In the genomic region with DNA sequence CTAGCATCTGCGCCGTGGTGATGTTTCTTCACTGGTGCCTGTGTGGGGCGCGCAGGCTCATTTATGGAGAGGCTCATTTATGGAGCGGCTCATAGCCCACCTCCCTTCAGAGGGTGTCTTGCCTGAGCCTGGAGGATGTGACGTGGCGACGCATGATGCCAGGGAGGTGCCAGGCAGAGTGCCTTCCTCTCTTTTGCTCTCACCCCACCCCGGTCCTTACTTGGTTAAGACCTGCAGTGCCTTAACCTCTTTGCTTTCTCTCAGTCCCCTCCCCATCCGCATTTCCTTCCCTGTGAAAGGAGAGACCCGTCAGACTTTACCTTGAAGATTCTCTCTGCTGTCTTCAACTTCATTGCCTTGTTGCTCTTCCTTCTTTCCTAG, we compare ENCODE assay signal across 25 cellular contexts. TPM values are rescaled to one million over a fixed set of nuclear protein-coding genes. Genes with fewer than 3 reads are reported as not detected.
A peak's percentile ranks its signal among the peaks of the same experiment; 100 is the strongest.
DNase-seq lines count a peak whose midpoint lies in the region; ATAC-seq and TF ChIP-seq lines count a peak whose summit lies in the region.
"Had no signal": no experiment of that assay in that cellular context is flagged by ENCODE, and none has a peak within 500 bp of the region (broad histone marks: within the 10 kb centered on the region; RNA-seq: fewer than 3 reads in every experiment).

No MANE protein-coding gene starts in this region.

- H3K4me1 ChIP-seq in sigmoid colon = peaks cover 0 to 52% (median 36%) of the 10 kb centered on the region in 4 donors
- H3K4me1 ChIP-seq: breast epithelium, left lung had no signal

- no peak overlapping the region for H3K4me3 ChIP-seq in sigmoid colon
- H3K4me3 ChIP-seq: breast epithelium, K562, left lung, tibial artery had no signal

- H3K27ac Mint-ChIP-seq in activated CD4-positive, alpha-beta T cell treated with anti-CD3 and anti-CD28 coated beads, Interleukin-2, amount 10 ng/mL, durations not matched to agents 7 days and 5 days = peak overlapping the region; percentile 3
- H3K27ac Mint-ChIP-seq in activated CD8-positive, alpha-beta T cell treated with anti-CD3 and anti-CD28 coated beads, Interleukin-2, amount 10 ng/mL, durations not matched to agents 7 days and 5 days = peak overlapping the region; percentile 27
- H3K27ac Mint-ChIP-seq in mesothelial cell of epicardium = peak overlapping the region; percentile 33
- H3K27ac Mint-ChIP-seq: progenitor cell of endocrine pancreas; stimulated activated naive CD8-positive, alpha-beta T cell treated with anti-CD3 and anti-CD28 coated beads, Interleukin-15, Interleukin-2, amounts not matched to agents 100 ng/mL and 50 ng/mL, for 24 hours; T-helper 17 cell had no signal

- peaks cover 2% of the 10 kb centered on the region for H3K4me1 Mint-ChIP-seq in activated CD4-positive, alpha-beta T cell treated with anti-CD3 and anti-CD28 coated beads, Interleukin-2, amount 10 ng/mL, durations not matched to agents 7 days and 5 days
- no peaks in the 10 kb centered on the region for H3K4me1 Mint-ChIP-seq in activated CD8-positive, alpha-beta T cell treated with anti-CD3 and anti-CD28 coated beads, Interleukin-2, amount 10 ng/mL, durations not matched to agents 7 days and 5 days (ENCODE audit: low read depth)
- peaks cover 12% of the 10 kb centered on the region for H3K4me1 Mint-ChIP-seq in mesothelial cell of epicardium

- no peak overlapping the region for H3K4me3 Mint-ChIP-seq in activated CD4-positive, alpha-beta T cell treated with anti-CD3 and anti-CD28 coated beads, Interleukin-2, amount 10 ng/mL, durations not matched to agents 7 days and 5 days
- H3K4me3 Mint-ChIP-seq in activated CD8-positive, alpha-beta T cell treated with anti-CD3 and anti-CD28 coated beads, Interleukin-2, amount 10 ng/mL, durations not matched to agents 7 days and 5 days = no peak overlapping the region
- no peak overlapping the region for H3K4me3 Mint-ChIP-seq in mesothelial cell of epicardium
- H3K4me3 Mint-ChIP-seq: stimulated activated naive CD8-positive, alpha-beta T cell treated with anti-CD3 and anti-CD28 coated beads, Interleukin-15, Interleukin-2, amounts not matched to agents 100 ng/mL and 50 ng/mL, for 24 hours; T-helper 17 cell had no signal

- no peak for ATAC-seq in activated CD8-positive, alpha-beta T cell treated with anti-CD3 and anti-CD28 coated beads, Interleukin-2, amount 10 ng/mL, durations not matched to agents 7 days and 5 days
- ATAC-seq in HG02798 (IDR thresholded peaks at IDR 0.05; ENCODE audit: poor library complexity, unreplicated experiment) = no peak
- ATAC-seq: K562, left lung, sciatic nerve, T-helper 17 cell had no signal

- no peaks in the 10 kb centered on the region for H3K9me3 Mint-ChIP-seq in activated CD4-positive, alpha-beta T cell treated with anti-CD3 and anti-CD28 coated beads, Interleukin-2, amount 10 ng/mL, durations not matched to agents 7 days and 5 days
- H3K9me3 Mint-ChIP-seq in activated CD8-positive, alpha-beta T cell treated with anti-CD3 and anti-CD28 coated beads, Interleukin-2, amount 10 ng/mL, durations not matched to agents 7 days and 5 days (ENCODE audit: insufficient read depth) = no peaks in the 10 kb centered on the region
- H3K9me3 Mint-ChIP-seq in mesothelial cell of epicardium = no peaks in the 10 kb centered on the region
- H3K9me3 Mint-ChIP-seq: stimulated activated naive CD8-positive, alpha-beta T cell treated with anti-CD3 and anti-CD28 coated beads, Interleukin-15, Interleukin-2, amounts not matched to agents 100 ng/mL and 50 ng/mL, for 24 hours had no signal

- peak overlapping the region in 3 of 4 donors; percentile 88 to 90 (median 90) for H3K27ac ChIP-seq in sigmoid colon
- H3K27ac ChIP-seq: breast epithelium, left lung, tibial artery had no signal

- H3K27me3 ChIP-seq in sigmoid colon = no peaks in the 10 kb centered on the region
- H3K27me3 ChIP-seq: breast epithelium, left lung, tibial artery had no signal

- peaks cover 6% of the 10 kb centered on the region for H3K36me3 Mint-ChIP-seq in activated CD4-positive, alpha-beta T cell treated with anti-CD3 and anti-CD28 coated beads, Interleukin-2, amount 10 ng/mL, durations not matched to agents 7 days and 5 days (ENCODE audit: low read depth)
- H3K36me3 Mint-ChIP-seq in activated CD8-positive, alpha-beta T cell treated with anti-CD3 and anti-CD28 coated beads, Interleukin-2, amount 10 ng/mL, durations not matched to agents 7 days and 5 days (ENCODE audit: low read depth) = peaks cover 22% of the 10 kb centered on the region
- peaks cover 31% of the 10 kb centered on the region for H3K36me3 Mint-ChIP-seq in mesothelial cell of epicardium

- 87 to 88% methylated on average over 11 of the region's 11 CpGs for WGBS in sigmoid colon, 2 donors

- no peak for DNase-seq in activated CD4-positive, alpha-beta T cell treated with anti-CD3 and anti-CD28 coated beads, Interleukin-2, amount 10 ng/mL, durations not matched to agents 7 days and 5 days
- DNase-seq in activated CD4-positive, alpha-beta T cell treated with anti-CD3 and anti-CD28 coated beads for 4 hours = no peak
- no peak for DNase-seq in activated CD8-positive, alpha-beta T cell treated with anti-CD3 and anti-CD28 coated beads, Interleukin-2, amount 10 ng/mL, durations not matched to agents 7 days and 5 days
- DNase-seq in mesothelial cell of epicardium (ENCODE audit: low spot score in 2 of 2, unreplicated experiment in 2 of 2) = no peak
- no peak for DNase-seq in sigmoid colon
- no peak for DNase-seq in NCI-H526 (lab: John Stamatoyannopoulos, UW)
- DNase-seq in DMS 273 treated with DMSO at 0.1 percent for 48 hours (lab: John Stamatoyannopoulos, UW) = no peak
- DNase-seq: 8988T; activated CD4-positive, alpha-beta T cell treated with anti-CD3 and anti-CD28 coated beads for 1 hour; activated CD8-positive, alpha-beta memory T cell treated with anti-CD3 and anti-CD28 coated beads for 24 hours; amniotic stem cell; HCEC 1CT; left lung; NCI-H1092 treated with DMSO at 0.1 percent for 48 hours; NCI-H187; NCI-H2227 treated with DMSO at 0.1 percent for 48 hours; stimulated activated CD4-positive, alpha-beta T cell treated with anti-CD3 and anti-CD28 coated beads, Interleukin-15, amount 100 ng/mL, for 24 hours; T-helper 17 cell; tibial artery had no signal

- POLR2A ChIA-PET in activated CD4-positive, alpha-beta T cell treated with anti-CD3 and anti-CD28 coated beads, Interleukin-2, amount 10 ng/mL, durations not matched to agents 7 days and 5 days (lab: Charles Lee) = no interaction called here
- POLR2A ChIA-PET in activated CD8-positive, alpha-beta T cell treated with anti-CD3 and anti-CD28 coated beads, Interleukin-2, amount 10 ng/mL, durations not matched to agents 7 days and 5 days (lab: Charles Lee) = no interaction called here

- intact Hi-C loops in sigmoid colon (cut with DNase I) = no loop called here

- TF ChIP-seq CTCF in mesothelial cell of epicardium (IDR thresholded peaks at IDR 0.05; ENCODE audit: unreplicated experiment) (no peak), sigmoid colon (IDR thresholded peaks at IDR 0.05) (no peak)

- H3K27me3 Mint-ChIP-seq in activated CD4-positive, alpha-beta T cell treated with anti-CD3 and anti-CD28 coated beads, Interleukin-2, amount 10 ng/mL, durations not matched to agents 7 days and 5 days = no peaks in the 10 kb centered on the region
- H3K27me3 Mint-ChIP-seq in activated CD8-positive, alpha-beta T cell treated with anti-CD3 and anti-CD28 coated beads, Interleukin-2, amount 10 ng/mL, durations not matched to agents 7 days and 5 days (ENCODE audit: low read depth) = no peaks in the 10 kb centered on the region
- no peaks in the 10 kb centered on the region for H3K27me3 Mint-ChIP-seq in mesothelial cell of epicardium (ENCODE audit: low read depth)
- H3K27me3 Mint-ChIP-seq: progenitor cell of endocrine pancreas; stimulated activated naive CD8-positive, alpha-beta T cell treated with anti-CD3 and anti-CD28 coated beads, Interleukin-15, Interleukin-2, amounts not matched to agents 100 ng/mL and 50 ng/mL, for 24 hours; T-helper 17 cell had no signal

- H3K9me3 ChIP-seq in sigmoid colon = no peaks in the 10 kb centered on the region
- H3K9me3 ChIP-seq: breast epithelium, left lung, tibial artery had no signal

- no peak for TF ChIP-seq POLR2A in sigmoid colon (IDR thresholded peaks at IDR 0.05)

- CTCF ChIA-PET in activated CD4-positive, alpha-beta T cell treated with anti-CD3 and anti-CD28 coated beads, Interleukin-2, amount 10 ng/mL, durations not matched to agents 7 days and 5 days (lab: Charles Lee) = no interaction called here
- CTCF ChIA-PET in activated CD8-positive, alpha-beta T cell treated with anti-CD3 and anti-CD28 coated beads, Interleukin-2, amount 10 ng/mL, durations not matched to agents 7 days and 5 days (lab: Charles Lee) = interaction anchor here (1.6 kb wide), 1 partner anchor 12 kb away, joined by 3 read pairs; no protein-coding TSS in a partner anchor

- no peak for TF ChIP-seq EP300 in sigmoid colon (IDR thresholded peaks at IDR 0.05)

- H3K36me3 ChIP-seq in sigmoid colon = peaks cover 0 to 23% (median 0%) of the 10 kb centered on the region in 4 donors
- H3K36me3 ChIP-seq: breast epithelium had no signal

RNA-seq across cellular contexts. Expression of a gene that starts 52.0 kb away (rescaled TPM):
- 1 to 10 TPM; 1.0 to 1.2 TPM for total RNA-seq in activated CD4-positive, alpha-beta T cell treated with anti-CD3 and anti-CD28 coated beads, Interleukin-2, amount 10 ng/mL, durations not matched to agents 7 days and 5 days
- 1 to 10 TPM; 3.3 TPM for total RNA-seq in activated CD8-positive, alpha-beta T cell treated with anti-CD3 and anti-CD28 coated beads, Interleukin-2, amount 10 ng/mL, durations not matched to agents 7 days and 5 days
- total RNA-seq in mesothelial cell of epicardium (44.7 to 47.1 TPM (median 44.8 TPM) in 3 replicates), sigmoid colon (100 to 1,000 TPM in 1 of 4 donors, 10 to 100 TPM in 3; 78.5 to 133 (median 96.9) TPM)
- 1 to 10 TPM in 2 of 3 donors, under 1 TPM in 1; 0.69 to 8.9 (median 4.2) TPM for polyA plus RNA-seq in sigmoid colon

Comparison
In these comparisons a context has a peak if more than half of its experiments do, and no peak if none do; other contexts are left out.
1. RNA of a gene that starts 52.0 kb away (total RNA-seq): 78.5 to 133 TPM in sigmoid colon and 44.7 to 47.1 TPM in mesothelial cell of epicardium; 3.3 TPM in activated CD8-positive, alpha-beta T cell treated with anti-CD3 and anti-CD28 coated beads, Interleukin-2, amount 10 ng/mL, durations not matched to agents 7 days and 5 days and 1.0 to 1.2 TPM in activated CD4-positive, alpha-beta T cell treated with anti-CD3 and anti-CD28 coated beads, Interleukin-2, amount 10 ng/mL, durations not matched to agents 7 days and 5 days; every median in the first group is over 10 times any median in the second.
2. Peak in every context shown above with its lines, with median percentiles within 50 percentile points of each other: H3K27ac Mint-ChIP-seq.